ENCODE assay signal across 13 cellular contexts in the genomic region with DNA sequence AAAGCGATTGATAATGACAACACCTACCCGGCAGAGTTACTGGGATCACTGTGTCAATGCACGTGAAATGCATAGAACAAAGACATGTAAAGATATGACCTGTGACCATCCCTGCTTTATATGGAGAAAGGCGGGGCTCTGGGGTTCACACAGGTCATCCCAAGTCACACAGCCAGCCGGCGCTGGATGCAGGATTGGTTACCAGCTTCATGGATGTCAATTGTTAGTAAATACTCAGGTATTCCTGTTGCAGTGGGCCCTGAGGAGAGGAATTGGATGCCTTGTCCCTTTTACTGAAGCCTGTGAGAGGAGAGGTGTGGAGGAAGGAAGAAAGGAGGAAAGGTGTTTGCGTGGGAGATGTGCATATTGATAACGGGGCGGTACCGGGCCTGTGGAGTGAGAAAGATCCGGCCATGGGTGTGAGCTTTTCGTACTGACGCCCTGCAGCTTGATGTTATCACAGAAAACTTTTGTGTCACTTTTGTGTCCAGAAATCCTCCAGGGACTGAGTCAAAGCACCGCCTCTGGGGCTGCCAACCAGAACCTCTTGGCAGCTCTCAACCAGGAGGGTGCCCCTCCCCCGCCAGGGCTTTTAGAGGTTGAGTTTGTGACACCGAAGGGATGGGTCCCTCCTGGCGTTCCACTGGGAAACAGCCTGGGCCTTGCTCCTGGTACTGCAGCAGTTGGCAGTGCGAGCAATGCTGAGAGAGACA.
DNase-seq lines count a peak whose midpoint lies in the region; ATAC-seq and TF ChIP-seq lines count a peak whose summit lies in the region.
"Had no signal": no experiment of that assay in that cellular context is flagged by ENCODE, and none has a peak within 500 bp of the region (broad histone marks: within the 10 kb centered on the region; RNA-seq: fewer than 3 reads in every experiment).

No MANE protein-coding gene starts in this region.

- H3K4me1 Mint-ChIP-seq in T-cell = peaks cover 0 to 10% (median 6%) of the 10 kb centered on the region in 3 donors

- H3K4me1 ChIP-seq in skeletal muscle satellite cell (ENCODE audit: control insufficient read depth, insufficient read depth, low read length) = peaks cover 34% of the 10 kb centered on the region
- H3K4me1 ChIP-seq: Peyer's patch had no signal

- CTCF ChIA-PET in T-cell (lab: Charles Lee) = interaction anchor here in 1 of 2 donors (0.6 kb wide), 1 partner anchor 129 kb away, joined by 7 read pairs; no protein-coding TSS in a partner anchor

- peak overlapping the region; percentile 23 for H3K4me2 ChIP-seq in skeletal muscle satellite cell (ENCODE audit: low read length)

- peaks cover 4 to 26% of the 10 kb centered on the region in 2 donors for H3K27me3 Mint-ChIP-seq in T-cell

- DNase-seq in HT-29 (ENCODE audit: low spot score) = peak; percentile 12
- DNase-seq in cardiac fibroblast (ENCODE audit: low read depth in 2 of 2) = peak; percentile 8 to 12
- peak; percentile 87 for DNase-seq in islet precursor cell
- no peak for DNase-seq in DMS 273 (lab: John Stamatoyannopoulos, UW; ENCODE audit: unreplicated experiment)
- DNase-seq in T-cell = no peak
- DNase-seq in dedifferentiated amniotic fluid mesenchymal stem cell (ENCODE audit: extremely low spot score) = no peak
- no peak for DNase-seq in KBM-7
- DNase-seq: activated CD8-positive, alpha-beta memory T cell treated with anti-CD3 and anti-CD28 coated beads, Interleukin-2, amount 50 U/mL, for 48 hours; activated naive CD8-positive, alpha-beta T cell treated with anti-CD3 and anti-CD28 coated beads, Interleukin-2, amount 50 U/mL, for 24 hours; CD4-positive, alpha-beta T cell; effector memory CD4-positive, alpha-beta T cell; Peyer's patch had no signal

- no peak for TF ChIP-seq CTCF in cardiac fibroblast (IDR thresholded peaks at IDR 0.05; ENCODE audit: low read depth, low read length)

- H3K36me3 Mint-ChIP-seq in T-cell = peaks cover 2% of the 10 kb centered on the region

- in situ Hi-C loops in KBM-7 (cut with MboI; ENCODE audit: low pct_unique_long_range_greater_than_20kb, low sequenced_read_pairs) = no loop called here

- peaks cover 34% of the 10 kb centered on the region for H3K36me3 ChIP-seq in skeletal muscle satellite cell (ENCODE audit: insufficient read depth, low read length)

- H3K4me3 ChIP-seq in cardiac fibroblast (replicated peaks in 1 of 2; ENCODE audit: low read depth in 2 of 2, low read length in 2 of 2) = no peak overlapping the region
- H3K4me3 ChIP-seq in skeletal muscle satellite cell (ENCODE audit: low read length) = no peak overlapping the region
- H3K4me3 ChIP-seq: Peyer's patch had no signal

- no peak overlapping the region for H3K4me3 Mint-ChIP-seq in T-cell
- H3K4me3 Mint-ChIP-seq: activated naive CD8-positive, alpha-beta T cell treated with anti-CD3 and anti-CD28 coated beads, Interleukin-2, amount 50 U/mL, for 24 hours; CD4-positive, alpha-beta T cell had no signal

- no peaks in the 10 kb centered on the region for H3K27me3 ChIP-seq in skeletal muscle satellite cell (ENCODE audit: control insufficient read depth, insufficient read depth, low read length)
- H3K27me3 ChIP-seq: Peyer's patch had no signal

- H3K9me3 Mint-ChIP-seq in T-cell = peaks cover 2 to 4% (median 3%) of the 10 kb centered on the region in 3 donors
- H3K9me3 Mint-ChIP-seq: activated naive CD8-positive, alpha-beta T cell treated with anti-CD3 and anti-CD28 coated beads, Interleukin-2, amount 50 U/mL, for 24 hours; CD4-positive, alpha-beta T cell had no signal

- no peak overlapping the region for H3K27ac Mint-ChIP-seq in T-cell
- H3K27ac Mint-ChIP-seq: activated naive CD8-positive, alpha-beta T cell treated with anti-CD3 and anti-CD28 coated beads, Interleukin-2, amount 50 U/mL, for 24 hours; CD4-positive, alpha-beta T cell had no signal

- no peak for ATAC-seq in T-cell (replicated peaks in 1 of 4)
- ATAC-seq: activated naive CD8-positive, alpha-beta T cell treated with anti-CD3 and anti-CD28 coated beads, Interleukin-2, amount 50 U/mL, for 24 hours had no signal

- H3K9ac ChIP-seq in skeletal muscle satellite cell (ENCODE audit: low read depth, low read length) = peak overlapping the region; percentile 7

- no peaks in the 10 kb centered on the region for H3K9me3 ChIP-seq in skeletal muscle satellite cell (replicated peaks; ENCODE audit: low read length)
- H3K9me3 ChIP-seq: Peyer's patch had no signal

- POLR2A ChIA-PET in T-cell (lab: Charles Lee) = no interaction called here

Comparison
In these comparisons a context has a peak if more than half of its experiments do, and no peak if none do; other contexts are left out.
1. DNase-seq: peak in HT-29 (single experiment), cardiac fibroblast (2 of 2) and islet precursor cell (single experiment); none in DMS 273 (single experiment), T-cell (0 of 34), dedifferentiated amniotic fluid mesenchymal stem cell (single experiment) and KBM-7 (single experiment).